ENCODE assay signal across 12 cellular contexts in genomic region chr12:47391566-47391965, GRCh38.
DNase-seq lines count a peak whose midpoint lies in the region; ATAC-seq, FAIRE-seq and TF ChIP-seq lines count a peak whose summit lies in the region.
"Had no signal": no experiment of that assay in that cellular context is flagged by ENCODE, and none has a peak within 500 bp of the region (broad histone marks: within the 10 kb centered on the region; RNA-seq: fewer than 3 reads in every experiment).

No MANE protein-coding gene starts in this region.

- H3K27me3 ChIP-seq in small intestine (ENCODE audit: control insufficient read depth in 2 of 2, insufficient read depth in 2 of 2, low read length in 2 of 2) (no peaks in the 10 kb centered on the region), endodermal cell (ENCODE audit: control insufficient read depth, insufficient read depth, low read length, poor library complexity, severe bottlenecking) (no peaks in the 10 kb centered on the region)

- H3K4me3 Mint-ChIP-seq in endodermal cell, result no peak overlapping the region

- no peaks in the 10 kb centered on the region for H3K9me3 ChIP-seq in small intestine (ENCODE audit: control insufficient read depth, low read depth)
- peaks cover 1% of the 10 kb centered on the region for H3K9me3 ChIP-seq in endodermal cell (ENCODE audit: control insufficient read depth, low read length)

- H3K4me3 ChIP-seq in small intestine (ENCODE audit: low read depth in 1 of 2, low read length in 2 of 2) (no peak overlapping the region), endodermal cell (ENCODE audit: low read length) (no peak overlapping the region)
- H3K4me3 ChIP-seq: smooth muscle cell had no signal

- H3K9me3 Mint-ChIP-seq in endodermal cell, result peaks cover 6% of the 10 kb centered on the region

- no peak overlapping the region for H3K9ac ChIP-seq in endodermal cell (ENCODE audit: extremely low read depth, low read length, poor library complexity, severe bottlenecking)

- H3K27ac Mint-ChIP-seq in endodermal cell, result no peak overlapping the region

- peak overlapping the region in 1 of 2 donors; percentile 18 for H3K27ac ChIP-seq in small intestine (ENCODE audit: low read depth in 1 of 2, low read length in 1 of 2)
- no peak overlapping the region for H3K27ac ChIP-seq in endodermal cell (ENCODE audit: low read depth, low read length)

- no peaks in the 10 kb centered on the region for H3K36me3 Mint-ChIP-seq in endodermal cell (ENCODE audit: low read depth)

- no peak for TF ChIP-seq CTCF in endodermal cell (conservative IDR thresholded peaks at IDR 0.05)

- ATAC-seq in HG03108 (IDR thresholded peaks at IDR 0.05; ENCODE audit: unreplicated experiment), result no peak
- ATAC-seq: left lobe of liver, Panc1 had no signal

- peak; percentile 62 for DNase-seq in activated CD4-positive, CD25-positive, alpha-beta regulatory T cell treated with anti-CD3 and anti-CD28 coated beads, Interleukin-2, amount 50 U/mL, for 72 hours
- DNase-seq in activated gamma-delta T cell treated with anti-CD3 and anti-CD28 coated beads, Interleukin-2, amount 50 U/mL, for 16 hours (ENCODE audit: low read depth), result peak; percentile 38
- DNase-seq in small intestine, result peak; percentile 37
- DNase-seq in endodermal cell, result no peak
- no peak for DNase-seq in NK-92 treated with Interleukin-12 subunit alpha and Interleukin-12 subunit beta, amount 100 ng/mL, for 24 hours (lab: John Stamatoyannopoulos, UW)
- DNase-seq in midbrain (lab: John Stamatoyannopoulos, UW), result no peak
- DNase-seq: NCI-H1048 had no signal

- H3K27me3 Mint-ChIP-seq in endodermal cell (ENCODE audit: insufficient read depth), result no peaks in the 10 kb centered on the region

- FAIRE-seq in small intestine (lab: Jason Lieb, UNC), result no peak
- FAIRE-seq: G401.6 had no signal

- no peaks in the 10 kb centered on the region for H3K36me3 ChIP-seq in small intestine (ENCODE audit: control insufficient read depth in 2 of 2, insufficient read depth in 2 of 2, low read length in 2 of 2)
- H3K36me3 ChIP-seq in endodermal cell (ENCODE audit: control insufficient read depth, insufficient read depth, low read length), result no peaks in the 10 kb centered on the region

- H3K4me1 ChIP-seq in small intestine (ENCODE audit: control insufficient read depth in 2 of 2, insufficient read depth in 1 of 2, low read depth in 1 of 2, low read length in 1 of 2) (peaks cover 0 to 5% of the 10 kb centered on the region in 2 donors), endodermal cell (ENCODE audit: control insufficient read depth, insufficient read depth, low read length) (no peaks in the 10 kb centered on the region)

- 63 to 80% (median 77%) methylated on average over 7 of the region's 7 CpGs for WGBS in small intestine, 3 donors
- WGBS in endodermal cell (ENCODE audit: insufficient coverage in 1 of 2, insufficient read length in 1 of 2), 2 experiments, result 93 to 100% methylated on average over 5 to 7 of the region's 7 CpGs

- peaks cover 3% of the 10 kb centered on the region for H3K4me1 Mint-ChIP-seq in endodermal cell

Comparison
In these comparisons a context has a peak if more than half of its experiments do, and no peak if none do; other contexts are left out.
1. DNase-seq: peak in activated CD4-positive, CD25-positive, alpha-beta regulatory T cell treated with anti-CD3 and anti-CD28 coated beads, Interleukin-2, amount 50 U/mL, for 72 hours (single experiment), activated gamma-delta T cell treated with anti-CD3 and anti-CD28 coated beads, Interleukin-2, amount 50 U/mL, for 16 hours (single experiment) and small intestine (single experiment); none in endodermal cell (single experiment), NK-92 treated with Interleukin-12 subunit alpha and Interleukin-12 subunit beta, amount 100 ng/mL, for 24 hours (single experiment) and midbrain (single experiment).